17 cellular contexts compared by ENCODE assay signal in genomic region chr16:87486282-87486681, GRCh38. TPM values are rescaled to one million over a fixed set of nuclear protein-coding genes. Genes with fewer than 3 reads are reported as not detected.
A peak's percentile ranks its signal among the peaks of the same experiment; 100 is the strongest.
DNase-seq lines count a peak whose midpoint lies in the region; ATAC-seq, FAIRE-seq and TF ChIP-seq lines count a peak whose summit lies in the region.
"Had no signal": no experiment of that assay in that cellular context is flagged by ENCODE, and none has a peak within 500 bp of the region (broad histone marks: within the 10 kb centered on the region; RNA-seq: fewer than 3 reads in every experiment).

No MANE protein-coding gene starts in this region.

- no TSS peak for BruUV-seq in mammary epithelial cell (replicated peaks; lab: Mats Ljungman, UMichigan)

- intact Hi-C loops in breast epithelium (cut with DNase I; ENCODE audit: low total_unique reads), result no loop called here
- intact Hi-C loops in mammary epithelial cell (cut with micrococcal nuclease), result no loop called here
- intact Hi-C loops in stomach (cut with DNase I; ENCODE audit: low total_unique reads), result no loop called here
- intact Hi-C loops in lower lobe of right lung (cut with DNase I), result no loop called here

- TF ChIP-seq EP300 in stomach (IDR thresholded peaks at IDR 0.05), result no peak

- H3K27ac Mint-ChIP-seq in activated naive CD8-positive, alpha-beta T cell treated with anti-CD3 and anti-CD28 coated beads for 36 hours, result peak overlapping the region; percentile 69

- CTCF ChIA-PET in mammary epithelial cell (lab: Charles Lee; ENCODE audit: low non-redundant PET), result no interaction called here

- no peak overlapping the region for H3K9ac ChIP-seq in mammary epithelial cell (ENCODE audit: insufficient read depth, low read length)
- peak overlapping the region; percentile 22 for H3K9ac ChIP-seq in keratinocyte (ENCODE audit: control insufficient read depth, extremely low read depth, insufficient read depth, low read length)

- TF ChIP-seq CTCF in breast epithelium (IDR thresholded peaks at IDR 0.05) (no peak), mammary epithelial cell (conservative IDR thresholded peaks at IDR 0.05 in 1 of 2, IDR thresholded peaks at IDR 0.05 in 1 of 2; ENCODE audit: extremely low read depth in 1 of 2, insufficient read depth in 1 of 2, low read depth in 1 of 2, low read length in 2 of 2) (no peak), keratinocyte (optimal IDR thresholded peaks at IDR 0.05 in 1 of 3, IDR thresholded peaks at IDR 0.05 in 1 of 3, conservative IDR thresholded peaks at IDR 0.05 in 1 of 3; ENCODE audit: extremely low read depth in 1 of 3, insufficient read depth in 2 of 3, low read length in 3 of 3) (no peak), stomach (IDR thresholded peaks at IDR 0.05) (no peak), lower lobe of right lung (IDR thresholded peaks at IDR 0.05) (no peak)

- dilution Hi-C loops in mammary epithelial cell (cut with HindIII; ENCODE audit: low sequenced_read_pairs) (no loop called here), keratinocyte (cut with MboI; ENCODE audit: extremely low pct_ligation_motif_present, low sequenced_read_pairs) (no loop called here)

- H2AFZ ChIP-seq in mammary epithelial cell (ENCODE audit: low read depth, low read length) (no peak overlapping the region), keratinocyte (ENCODE audit: control insufficient read depth, low read length) (no peak overlapping the region)

- no peak overlapping the region for H3K4me3 ChIP-seq in breast epithelium
- no peak overlapping the region for H3K4me3 ChIP-seq in mammary epithelial cell (replicated peaks in 1 of 3; ENCODE audit: insufficient read depth in 1 of 3, low read depth in 2 of 3, low read length in 3 of 3)
- H3K4me3 ChIP-seq in keratinocyte (ENCODE audit: control insufficient read depth in 2 of 3, extremely low read depth in 1 of 3, insufficient read depth in 2 of 3, low read depth in 1 of 3, low read length in 3 of 3), result no peak overlapping the region
- no peak overlapping the region for H3K4me3 ChIP-seq in stomach
- H3K4me3 ChIP-seq in lower lobe of right lung, result no peak overlapping the region
- H3K4me3 ChIP-seq: thoracic aorta had no signal

- no peak overlapping the region for H3K4me2 ChIP-seq in mammary epithelial cell (ENCODE audit: insufficient read depth, low read depth, low read length)
- H3K4me2 ChIP-seq in keratinocyte (ENCODE audit: control insufficient read depth, extremely low read depth, insufficient read depth, low read depth, low read length), result no peak overlapping the region

- no peaks in the 10 kb centered on the region for H3K36me3 ChIP-seq in breast epithelium
- H3K36me3 ChIP-seq in mammary epithelial cell (ENCODE audit: insufficient read depth, low read length), result no peaks in the 10 kb centered on the region
- H3K36me3 ChIP-seq in keratinocyte (ENCODE audit: control insufficient read depth in 2 of 2, extremely low read depth in 1 of 2, insufficient read depth in 2 of 2, low read length in 2 of 2), result no peaks in the 10 kb centered on the region
- no peaks in the 10 kb centered on the region for H3K36me3 ChIP-seq in stomach
- H3K36me3 ChIP-seq in lower lobe of right lung, result no peaks in the 10 kb centered on the region
- H3K36me3 ChIP-seq: thoracic aorta, WERI-Rb-1 had no signal

- DNase-seq in breast epithelium (ENCODE audit: low spot score in 2 of 2) (no peak), mammary epithelial cell (no peak), keratinocyte (ENCODE audit: low read depth, low spot score) (no peak), stomach (no peak), NCI-H1092 treated with DMSO at 0.1 percent for 48 hours (lab: John Stamatoyannopoulos, UW) (no peak), lower lobe of right lung (no peak), NCI-H1436 (lab: John Stamatoyannopoulos, UW) (no peak)
- no peak for DNase-seq in activated naive CD8-positive, alpha-beta T cell treated with anti-CD3 and anti-CD28 coated beads for 36 hours
- DNase-seq: central memory CD4-positive, alpha-beta T cell; effector CD4-positive, alpha-beta T cell; hippocampal formation; NCI-H1694 treated with DMSO at 0.1 percent for 48 hours; NCI-H446; occipital lobe; stimulated activated CD4-positive, alpha-beta T cell treated with anti-CD3 and anti-CD28 coated beads, Interleukin-2, amount 100 ng/mL, for 48 hours; WERI-Rb-1 had no signal

- H3K27me3 Mint-ChIP-seq in activated naive CD8-positive, alpha-beta T cell treated with anti-CD3 and anti-CD28 coated beads for 36 hours, result no peaks in the 10 kb centered on the region

- peaks cover 83% of the 10 kb centered on the region for H3K4me1 Mint-ChIP-seq in activated naive CD8-positive, alpha-beta T cell treated with anti-CD3 and anti-CD28 coated beads for 36 hours

- H3K4me1 ChIP-seq in breast epithelium, result peaks cover 3 to 7% of the 10 kb centered on the region in 2 donors
- peaks cover 60% of the 10 kb centered on the region for H3K4me1 ChIP-seq in mammary epithelial cell (ENCODE audit: insufficient read depth, low read length)
- peaks cover 65% of the 10 kb centered on the region for H3K4me1 ChIP-seq in keratinocyte (ENCODE audit: control insufficient read depth, extremely low read depth, insufficient read depth, low read length)
- peaks cover 55 to 94% (median 75%) of the 10 kb centered on the region in 4 donors for H3K4me1 ChIP-seq in stomach
- peaks cover 71% of the 10 kb centered on the region for H3K4me1 ChIP-seq in lower lobe of right lung

- H3K9me1 ChIP-seq in keratinocyte (ENCODE audit: control insufficient read depth, extremely low read depth, insufficient read depth, low read length), result peaks cover 4% of the 10 kb centered on the region

- no peak for FAIRE-seq in keratinocyte (lab: Jason Lieb, UNC)

- H3K9me3 Mint-ChIP-seq in activated naive CD8-positive, alpha-beta T cell treated with anti-CD3 and anti-CD28 coated beads for 36 hours, result no peaks in the 10 kb centered on the region

- H3K9me3 ChIP-seq in breast epithelium (no peaks in the 10 kb centered on the region), mammary epithelial cell (replicated peaks; ENCODE audit: insufficient read depth, low read length) (no peaks in the 10 kb centered on the region), keratinocyte (ENCODE audit: control insufficient read depth, low read depth, low read length) (no peaks in the 10 kb centered on the region), stomach (no peaks in the 10 kb centered on the region), lower lobe of right lung (no peaks in the 10 kb centered on the region)
- H3K9me3 ChIP-seq: thoracic aorta had no signal

- H3K27ac ChIP-seq in breast epithelium (peak overlapping the region; percentile 14 to 41), mammary epithelial cell (ENCODE audit: insufficient read depth, low read depth, low read length) (no peak overlapping the region), keratinocyte (ENCODE audit: control insufficient read depth, insufficient read depth, low read length) (peak overlapping the region; percentile 61), stomach (peak overlapping the region in 3 of 5 donors; percentile 22 to 53 (median 33)), lower lobe of right lung (no peak overlapping the region)
- H3K27ac ChIP-seq: WERI-Rb-1 had no signal

- H4K20me1 ChIP-seq in mammary epithelial cell (ENCODE audit: insufficient read depth, low read length) (no peaks in the 10 kb centered on the region), keratinocyte (ENCODE audit: control insufficient read depth, extremely low read depth, insufficient read depth, low read length) (peaks cover 7% of the 10 kb centered on the region)

- whole genome bisulfite sequencing in mammary epithelial cell (ENCODE audit: low coverage, missing lambda C conversion rate), result 89% methylated on average over 8 of the region's 8 CpGs
- WGBS in stomach, 5 donors, result 78 to 89% (median 78%) methylated on average over 8 of the region's 8 CpGs

- H3K4me3 Mint-ChIP-seq in activated naive CD8-positive, alpha-beta T cell treated with anti-CD3 and anti-CD28 coated beads for 36 hours, result no peak overlapping the region

- peaks cover 8% of the 10 kb centered on the region for H3K36me3 Mint-ChIP-seq in activated naive CD8-positive, alpha-beta T cell treated with anti-CD3 and anti-CD28 coated beads for 36 hours

- TF ChIP-seq POLR2A in breast epithelium (IDR thresholded peaks at IDR 0.05) (no peak), stomach (IDR thresholded peaks at IDR 0.05) (no peak)

- no peak for ATAC-seq in lower lobe of right lung

- peaks cover 90% of the 10 kb centered on the region for H3K79me2 ChIP-seq in mammary epithelial cell (ENCODE audit: insufficient read depth, low read length)
- peaks cover 67% of the 10 kb centered on the region for H3K79me2 ChIP-seq in keratinocyte (ENCODE audit: control insufficient read depth, insufficient read depth, low read length)

- in situ Hi-C loops in mammary epithelial cell (cut with MboI; ENCODE audit: low sequenced_read_pairs in 2 of 2), result no loop called here

- H3K27me3 ChIP-seq in breast epithelium (no peaks in the 10 kb centered on the region), mammary epithelial cell (ENCODE audit: insufficient read depth, low read length) (no peaks in the 10 kb centered on the region), keratinocyte (ENCODE audit: control insufficient read depth, extremely low read depth, insufficient read depth, low read length) (no peaks in the 10 kb centered on the region), stomach (no peaks in the 10 kb centered on the region), lower lobe of right lung (ENCODE audit: low read depth) (no peaks in the 10 kb centered on the region)

RNA-seq across cellular contexts. Expression of gene ZCCHC14, which starts 6.5 kb away (rescaled TPM):
- total RNA-seq in breast epithelium (10 to 100 TPM; 15.2 to 21.0 (median 18.7) TPM), mammary epithelial cell (10 to 100 TPM in 1 of 2 donors, 1 to 10 TPM in 1; 7.0 to 15.8 TPM), stomach (10 to 100 TPM; 15.9 to 25.9 (median 21.3) TPM), lower lobe of right lung (23.9 TPM)
- polyA plus RNA-seq in mammary epithelial cell (4.7 TPM), keratinocyte (2.8 to 3.9 TPM (median 3.6 TPM) in 3 replicates), stomach (1 to 10 TPM; 5.4 to 6.7 (median 6.4) TPM)
- polyA minus RNA-seq in mammary epithelial cell (8.1 TPM), keratinocyte (4.8 to 11.9 TPM (median 5.9 TPM) in 3 replicates)
- total RNA-seq in activated naive CD8-positive, alpha-beta T cell treated with anti-CD3 and anti-CD28 coated beads for 36 hours, result 1 to 10 TPM; 5.5 to 5.7 TPM
- 2.7 TPM for polyA plus RNA-seq in keratinocyte (2011; ENCODE audit: low read depth)
- 3.0 and 3.5 TPM in 2 replicates for polyA plus RNA-seq in keratinocyte (2011; cell fraction: cytosol; rRNA removed)
- 16.7 and 17.6 TPM in 2 replicates for polyA plus RNA-seq in keratinocyte (2011; cell fraction: nucleus; rRNA removed)
- polyA plus RNA-seq in keratinocyte (2012; ENCODE audit: low replicate concordance), result 6.0 and 7.4 TPM in 2 replicates
- 8.2 TPM for polyA minus RNA-seq in keratinocyte (2011; cell fraction: cytosol; rRNA and poly(A)+ RNA removed)
- 10.7 and 15.2 TPM in 2 replicates for polyA minus RNA-seq in keratinocyte (2011; cell fraction: nucleus; rRNA and poly(A)+ RNA removed)

Comparison
In these comparisons a context has a peak if more than half of its experiments do, and no peak if none do; other contexts are left out.
1. H3K27ac ChIP-seq: peak in breast epithelium (2 of 2), keratinocyte (single experiment) and stomach (3 of 5); none in mammary epithelial cell (single experiment) and lower lobe of right lung (single experiment).